1 cellular context compared by ENCODE assay signal in the genomic region with DNA sequence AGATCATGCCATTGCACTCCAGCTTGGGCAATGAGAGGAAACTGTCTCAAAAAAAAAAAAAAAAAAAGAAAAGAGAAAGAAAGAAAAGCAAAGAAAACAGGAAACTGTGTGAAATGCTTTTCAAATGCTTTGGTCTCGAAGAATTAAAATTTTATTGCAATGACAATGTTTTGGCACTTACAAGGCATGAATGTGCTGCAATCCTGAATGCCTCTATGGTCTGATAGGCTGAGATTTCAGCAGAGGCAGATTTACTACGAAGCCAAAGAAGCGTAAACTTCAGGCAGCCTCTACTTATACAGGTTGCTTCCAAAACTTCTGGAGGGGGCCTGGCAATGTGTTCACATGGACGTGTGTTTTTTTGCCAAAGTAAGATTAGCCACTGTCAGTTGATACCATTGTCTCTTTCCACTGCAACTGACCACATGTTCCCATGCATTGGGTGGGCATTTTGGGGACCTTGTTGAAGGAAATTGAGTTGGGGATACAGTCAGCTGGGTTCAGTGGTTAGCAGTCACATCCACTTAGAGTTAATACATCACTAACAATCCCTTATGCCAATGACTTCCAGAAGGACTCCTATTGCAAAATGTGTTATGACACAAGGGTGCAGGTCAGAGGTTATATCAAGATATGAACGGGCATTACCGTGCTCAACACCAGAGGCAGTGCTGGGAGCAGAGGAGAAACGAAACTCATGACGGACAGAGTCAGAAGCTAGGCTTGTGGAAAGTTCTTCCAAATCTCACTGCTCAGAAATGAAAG.
TF ChIP-seq lines count a peak whose summit lies in the region.

No MANE protein-coding gene starts in this region.

TF ChIP-seq in liver, 16 proteins besides CTCF, POLR2A, EP300 and RAD21 (continued from another document):
- TF ChIP-seq, protein P1, sequence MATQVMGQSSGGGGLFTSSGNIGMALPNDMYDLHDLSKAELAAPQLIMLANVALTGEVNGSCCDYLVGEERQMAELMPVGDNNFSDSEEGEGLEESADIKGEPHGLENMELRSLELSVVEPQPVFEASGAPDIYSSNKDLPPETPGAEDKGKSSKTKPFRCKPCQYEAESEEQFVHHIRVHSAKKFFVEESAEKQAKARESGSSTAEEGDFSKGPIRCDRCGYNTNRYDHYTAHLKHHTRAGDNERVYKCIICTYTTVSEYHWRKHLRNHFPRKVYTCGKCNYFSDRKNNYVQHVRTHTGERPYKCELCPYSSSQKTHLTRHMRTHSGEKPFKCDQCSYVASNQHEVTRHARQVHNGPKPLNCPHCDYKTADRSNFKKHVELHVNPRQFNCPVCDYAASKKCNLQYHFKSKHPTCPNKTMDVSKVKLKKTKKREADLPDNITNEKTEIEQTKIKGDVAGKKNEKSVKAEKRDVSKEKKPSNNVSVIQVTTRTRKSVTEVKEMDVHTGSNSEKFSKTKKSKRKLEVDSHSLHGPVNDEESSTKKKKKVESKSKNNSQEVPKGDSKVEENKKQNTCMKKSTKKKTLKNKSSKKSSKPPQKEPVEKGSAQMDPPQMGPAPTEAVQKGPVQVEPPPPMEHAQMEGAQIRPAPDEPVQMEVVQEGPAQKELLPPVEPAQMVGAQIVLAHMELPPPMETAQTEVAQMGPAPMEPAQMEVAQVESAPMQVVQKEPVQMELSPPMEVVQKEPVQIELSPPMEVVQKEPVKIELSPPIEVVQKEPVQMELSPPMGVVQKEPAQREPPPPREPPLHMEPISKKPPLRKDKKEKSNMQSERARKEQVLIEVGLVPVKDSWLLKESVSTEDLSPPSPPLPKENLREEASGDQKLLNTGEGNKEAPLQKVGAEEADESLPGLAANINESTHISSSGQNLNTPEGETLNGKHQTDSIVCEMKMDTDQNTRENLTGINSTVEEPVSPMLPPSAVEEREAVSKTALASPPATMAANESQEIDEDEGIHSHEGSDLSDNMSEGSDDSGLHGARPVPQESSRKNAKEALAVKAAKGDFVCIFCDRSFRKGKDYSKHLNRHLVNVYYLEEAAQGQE (IDR thresholded peaks at IDR 0.05), result peak; percentile 60
- TF ChIP-seq YY1 (IDR thresholded peaks at IDR 0.05) (peak; percentile 81), NR2F2 (IDR thresholded peaks at IDR 0.05) (peak; percentile 97), TAF1 (conservative IDR thresholded peaks at IDR 0.05) (peak; percentile 79), HNF4G (IDR thresholded peaks at IDR 0.05) (peak; percentile 23), SP1 (IDR thresholded peaks at IDR 0.05) (peak; percentile 86), FOXA2 (IDR thresholded peaks at IDR 0.05) (peak; percentile 46), RXRA (IDR thresholded peaks at IDR 0.05) (peak; percentile 91 to 95), GABPA (IDR thresholded peaks at IDR 0.05 in 1 of 2, conservative IDR thresholded peaks at IDR 0.05 in 1 of 2) (no peak), FOXA1 (IDR thresholded peaks at IDR 0.05) (peak; percentile 75), HNF4A (conservative IDR thresholded peaks at IDR 0.05) (peak; percentile 83 to 89)
- TF ChIP-seq, protein P2, sequence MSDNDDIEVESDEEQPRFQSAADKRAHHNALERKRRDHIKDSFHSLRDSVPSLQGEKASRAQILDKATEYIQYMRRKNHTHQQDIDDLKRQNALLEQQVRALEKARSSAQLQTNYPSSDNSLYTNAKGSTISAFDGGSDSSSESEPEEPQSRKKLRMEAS (IDR thresholded peaks at IDR 0.05), result peak; percentile 87
- TF ChIP-seq, protein P3, sequence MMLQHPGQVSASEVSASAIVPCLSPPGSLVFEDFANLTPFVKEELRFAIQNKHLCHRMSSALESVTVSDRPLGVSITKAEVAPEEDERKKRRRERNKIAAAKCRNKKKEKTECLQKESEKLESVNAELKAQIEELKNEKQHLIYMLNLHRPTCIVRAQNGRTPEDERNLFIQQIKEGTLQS (IDR thresholded peaks at IDR 0.05), result no peak
